ENCODE assay signal across 1 cellular context in genomic region chr12:89484470-89484869, GRCh38.
TF ChIP-seq lines count a peak whose summit lies in the region.

No MANE protein-coding gene starts in this region.

TF ChIP-seq in A549, 52 proteins besides CTCF, POLR2A, EP300 and RAD21 (continued from another document):
- no peak for TF ChIP-seq EHF (CRISPR knock-in tag; IDR thresholded peaks at IDR 0.05)
- TF ChIP-seq MAX (IDR thresholded peaks at IDR 0.05), result no peak
- TF ChIP-seq HOXA7 (CRISPR knock-in tag; IDR thresholded peaks at IDR 0.05), result no peak
- TF ChIP-seq ZC3H11A (IDR thresholded peaks at IDR 0.05), result no peak
- no peak for TF ChIP-seq ESRRA (IDR thresholded peaks at IDR 0.05; ENCODE audit: borderline replicate concordance, low read length)
- TF ChIP-seq MAZ (IDR thresholded peaks at IDR 0.05; ENCODE audit: borderline replicate concordance, low read depth, low read length), result no peak
